Comparison of ENCODE assay signal across 8 cellular contexts in the genomic region with DNA sequence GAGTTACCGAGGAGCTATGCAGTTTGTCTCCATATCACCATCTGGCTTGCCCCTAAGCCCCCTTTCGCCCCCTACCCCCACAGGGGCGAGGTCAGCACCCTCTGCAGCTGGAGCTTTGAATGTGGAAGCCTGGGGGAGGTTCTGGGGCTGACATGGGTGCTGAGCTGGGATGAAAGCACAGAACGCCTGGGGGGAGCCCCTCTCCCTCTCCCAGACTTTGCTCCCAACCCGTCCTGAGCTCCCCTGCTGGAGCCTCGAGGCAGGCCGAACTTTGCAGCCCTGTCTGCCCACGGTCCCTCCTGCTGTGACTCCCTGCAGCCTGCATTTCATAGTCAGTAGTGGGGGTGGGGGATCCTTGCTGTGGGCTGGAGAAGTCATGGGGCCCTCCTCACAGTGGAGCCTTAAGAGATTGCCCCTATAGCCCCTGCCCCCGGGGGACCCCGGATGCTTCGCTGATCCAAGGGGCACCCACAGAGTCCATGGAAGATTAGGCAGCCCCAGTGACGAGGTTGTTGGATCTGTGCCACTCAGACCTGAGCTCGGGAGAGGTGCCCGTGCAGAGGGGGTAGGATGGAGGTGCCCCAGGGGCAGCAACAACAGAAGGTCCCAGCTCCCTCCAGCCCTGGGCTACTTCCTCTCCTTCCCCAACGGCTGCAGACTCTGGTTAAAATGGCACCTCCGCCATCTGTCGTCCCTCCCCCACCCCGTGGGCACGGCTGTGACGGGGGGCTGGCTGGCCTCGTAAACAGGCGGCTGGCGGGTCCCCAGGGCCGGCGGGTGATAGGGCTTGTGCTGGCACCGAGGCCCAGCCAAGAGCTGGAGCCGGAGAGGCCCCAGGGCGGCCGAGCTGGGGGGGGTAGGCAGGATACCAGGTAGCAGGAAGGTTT.
A peak's percentile ranks its signal among the peaks of the same experiment; 100 is the strongest.
DNase-seq lines count a peak whose midpoint lies in the region; ATAC-seq and TF ChIP-seq lines count a peak whose summit lies in the region.

No MANE protein-coding gene starts in this region.

- CTCF ChIA-PET in CD4-positive, alpha-beta T cell (lab: Charles Lee): interaction anchor here (1.1 to 3.3 kb wide), 4 partner anchors 138 to 316 kb away, joined by 4 to 12 read pairs (median 6); no protein-coding TSS in a partner anchor

- no peaks in the 10 kb centered on the region for H3K9me3 Mint-ChIP-seq in CD4-positive, alpha-beta T cell
- H3K9me3 Mint-ChIP-seq in activated T-cell treated with anti-CD3 and anti-CD28 coated beads, Interleukin-2, amount 50 U/mL, for 24 hours: no peaks in the 10 kb centered on the region

- TF ChIP-seq POLR2A in sigmoid colon (IDR thresholded peaks at IDR 0.05): no peak

- WGBS in sigmoid colon, 2 donors: 24 to 30% methylated on average over 29 of the region's 29 CpGs

- peaks cover 0 to 58% (median 43%) of the 10 kb centered on the region in 4 donors for H3K4me1 ChIP-seq in sigmoid colon

- H3K4me3 ChIP-seq in sigmoid colon: peak overlapping the region in 1 of 4 donors; percentile 18

- H3K9me3 ChIP-seq in CD4-positive, alpha-beta T cell (ENCODE audit: control insufficient read depth, low read length): no peaks in the 10 kb centered on the region
- H3K9me3 ChIP-seq in sigmoid colon: no peaks in the 10 kb centered on the region

- no peaks in the 10 kb centered on the region for H3K36me3 Mint-ChIP-seq in CD4-positive, alpha-beta T cell (ENCODE audit: low read depth)
- H3K36me3 Mint-ChIP-seq in activated T-cell treated with anti-CD3 and anti-CD28 coated beads, Interleukin-2, amount 50 U/mL, for 24 hours (ENCODE audit: low read depth): no peaks in the 10 kb centered on the region

- H3K27ac ChIP-seq in CD4-positive, alpha-beta T cell (ENCODE audit: low read depth, low read length): peak overlapping the region; percentile 56
- peak overlapping the region; percentile 76 to 100 (median 98) for H3K27ac ChIP-seq in sigmoid colon

- no peak for ATAC-seq in CD4-positive, alpha-beta T cell (ENCODE audit: poor library complexity)
- ATAC-seq in left cardiac atrium (peak; percentile 18 to 51), GM19324 (IDR thresholded peaks at IDR 0.05; ENCODE audit: low FRiP score, unreplicated experiment) (no peak)

- no peaks in the 10 kb centered on the region for H3K36me3 ChIP-seq in sigmoid colon

- peak in 8 of 10 experiments; percentile 16 to 53 (median 29) for DNase-seq in CD4-positive, alpha-beta T cell
- peak; percentile 88 for DNase-seq in NAMALWA (ENCODE audit: low spot score)
- peak; percentile 64 for DNase-seq in activated T-cell treated with anti-CD3 and anti-CD28 coated beads, Interleukin-2, amount 50 U/mL, for 24 hours
- peak; percentile 63 for DNase-seq in left cardiac atrium
- peak; percentile 86 for DNase-seq in sigmoid colon
- DNase-seq in dermis blood vessel endothelial cell: no peak
- DNase-seq in pons (ENCODE audit: low spot score): no peak

- H3K27me3 ChIP-seq in CD4-positive, alpha-beta T cell (ENCODE audit: control insufficient read depth, insufficient read depth, low read length): no peaks in the 10 kb centered on the region
- H3K27me3 ChIP-seq in sigmoid colon: no peaks in the 10 kb centered on the region

- no peak for TF ChIP-seq CTCF in CD4-positive, alpha-beta T cell (IDR thresholded peaks at IDR 0.05)
- no peak for TF ChIP-seq CTCF in sigmoid colon (IDR thresholded peaks at IDR 0.05)

- POLR2A ChIA-PET in CD4-positive, alpha-beta T cell (lab: Charles Lee): interaction anchor here (0.8 to 2.9 kb wide), 14 partner anchors 16 to 281 kb away, joined by 3 to 21 read pairs (median 4); a partner anchor contains a TSS

- peak overlapping the region; percentile 83 for H3K27ac Mint-ChIP-seq in CD4-positive, alpha-beta T cell
- H3K27ac Mint-ChIP-seq in activated T-cell treated with anti-CD3 and anti-CD28 coated beads, Interleukin-2, amount 50 U/mL, for 24 hours: no peak overlapping the region

- peaks cover 37% of the 10 kb centered on the region for H3K4me1 Mint-ChIP-seq in CD4-positive, alpha-beta T cell (ENCODE audit: low read depth)
- H3K4me1 Mint-ChIP-seq in activated T-cell treated with anti-CD3 and anti-CD28 coated beads, Interleukin-2, amount 50 U/mL, for 24 hours (ENCODE audit: low read depth): peaks cover 47% of the 10 kb centered on the region

- H3K4me3 Mint-ChIP-seq in CD4-positive, alpha-beta T cell: peak overlapping the region; percentile 72
- H3K4me3 Mint-ChIP-seq in activated T-cell treated with anti-CD3 and anti-CD28 coated beads, Interleukin-2, amount 50 U/mL, for 24 hours: peak overlapping the region; percentile 20

- intact Hi-C loops in CD4-positive, alpha-beta T cell (cut with DNase I, micrococcal nuclease): loop anchor here (5.0 kb wide), 4 partner anchors 38 to 282 kb away; a partner anchor contains a TSS
- intact Hi-C loops in left cardiac atrium (cut with DNase I) (loop anchor here in 1 of 2 donors (5.0 kb wide), 1 partner anchor 42 kb away; no protein-coding TSS in a partner anchor), sigmoid colon (cut with DNase I) (loop anchor here (5.0 kb wide), 2 partner anchors 77 to 93 kb away; no protein-coding TSS in a partner anchor)

- H3K27me3 Mint-ChIP-seq in CD4-positive, alpha-beta T cell: no peaks in the 10 kb centered on the region
- no peaks in the 10 kb centered on the region for H3K27me3 Mint-ChIP-seq in activated T-cell treated with anti-CD3 and anti-CD28 coated beads, Interleukin-2, amount 50 U/mL, for 24 hours

- no peak for TF ChIP-seq EP300 in sigmoid colon (IDR thresholded peaks at IDR 0.05)

Comparison
In these comparisons a context has a peak if more than half of its experiments do, and no peak if none do; other contexts are left out.
1. ATAC-seq: peak in left cardiac atrium (2 of 2); none in CD4-positive, alpha-beta T cell (single experiment) and GM19324 (single experiment).
2. DNase-seq: peak in CD4-positive, alpha-beta T cell (8 of 10), NAMALWA (single experiment), activated T-cell treated with anti-CD3 and anti-CD28 coated beads, Interleukin-2, amount 50 U/mL, for 24 hours (single experiment), left cardiac atrium (single experiment) and sigmoid colon (single experiment); none in dermis blood vessel endothelial cell (single experiment) and pons (single experiment).